ENCODE assay signal across 1 cellular context in the genomic region with DNA sequence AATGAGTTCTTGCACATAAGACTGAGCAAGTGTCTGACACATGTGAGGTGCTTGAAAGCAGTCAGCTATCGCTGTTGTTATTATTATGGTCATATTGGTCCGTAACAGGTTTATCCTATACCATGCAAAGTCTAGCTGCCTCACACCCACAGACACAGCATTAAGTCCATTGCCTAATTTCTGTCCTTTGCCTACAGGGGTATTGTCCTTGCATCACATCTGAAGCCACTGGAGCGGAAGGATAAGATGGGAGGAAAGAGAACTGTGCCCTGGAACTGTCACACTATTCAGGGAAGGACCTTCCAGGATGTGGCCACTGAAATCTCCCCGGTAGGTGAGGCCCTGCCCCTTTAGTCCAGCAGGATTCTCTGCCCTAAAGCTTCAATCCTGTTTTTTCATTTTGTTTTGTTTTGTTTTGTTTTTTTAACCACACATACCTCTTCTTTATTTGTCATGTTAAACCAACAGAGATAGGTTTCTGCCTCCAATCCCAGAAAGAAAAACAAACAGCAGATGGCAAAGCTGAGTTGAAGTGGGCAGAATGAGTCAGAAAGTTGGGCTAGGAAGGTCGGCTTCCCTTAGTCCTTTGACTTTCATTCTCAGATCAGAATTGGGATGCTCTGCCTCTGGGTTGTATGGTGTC.
A peak's percentile ranks its signal among the peaks of the same experiment; 100 is the strongest.
TF ChIP-seq lines count a peak whose summit lies in the region.

No MANE protein-coding gene starts in this region.

TF ChIP-seq in HepG2, 621 proteins besides CTCF, POLR2A, EP300 and RAD21:
- no peak for TF ChIP-seq POLR2G (IDR thresholded peaks at IDR 0.05; ENCODE audit: low read depth, low read length)
- no peak for TF ChIP-seq MEF2D (CRISPR knock-in tag; IDR thresholded peaks at IDR 0.05)
- TF ChIP-seq ZNF790 (CRISPR knock-in tag; IDR thresholded peaks at IDR 0.05; ENCODE audit: borderline replicate concordance): 0 out of 2 replicates have a peak, but pooled peaks have one; percentile 39
- TF ChIP-seq ZNF335 (CRISPR knock-in tag; IDR thresholded peaks at IDR 0.05): peak; percentile 77; the same call in 1 of the 2 replicates
